8 cellular contexts compared by ENCODE assay signal in the genomic region with DNA sequence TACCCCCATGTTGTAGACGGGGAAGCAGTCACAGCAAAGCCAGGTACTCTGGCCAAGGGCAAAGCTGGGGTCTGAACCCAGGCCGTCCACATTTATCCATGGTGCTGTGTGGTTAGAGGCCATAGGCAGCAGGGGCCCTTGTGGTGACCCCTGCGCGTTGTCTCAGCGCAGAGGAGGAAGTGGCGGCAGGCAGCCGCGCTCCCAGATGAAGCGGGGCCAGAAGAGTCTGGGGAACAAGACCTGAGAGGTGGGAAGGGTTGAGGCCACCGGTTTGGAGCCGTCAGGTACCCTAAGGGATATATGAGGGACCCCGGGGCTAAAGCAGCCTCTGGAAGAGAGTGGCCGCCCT. TPM values are rescaled to one million over a fixed set of nuclear protein-coding genes. Genes with fewer than 3 reads are reported as not detected.
DNase-seq lines count a peak whose midpoint lies in the region; ATAC-seq, FAIRE-seq and TF ChIP-seq lines count a peak whose summit lies in the region.

No MANE protein-coding gene starts in this region.

- H3K27ac ChIP-seq in KMS-11 (no peak overlapping the region), gastroesophageal sphincter (peak overlapping the region in 2 of 4 donors; percentile 56 to 77), parathyroid adenoma (peak overlapping the region; percentile 37)

- no peak overlapping the region for H3K4me3 ChIP-seq in KMS-11 (IDR thresholded peaks at IDR 0.05; ENCODE audit: insufficient read depth, low read depth, low read length)
- H3K4me3 ChIP-seq in gastroesophageal sphincter = peak overlapping the region; percentile 69 to 86
- H3K4me3 ChIP-seq in parathyroid adenoma (ENCODE audit: low read depth, low read length) = peak overlapping the region; percentile 84

- TF ChIP-seq EP300 in gastroesophageal sphincter (IDR thresholded peaks at IDR 0.05) = no peak

- no peaks in the 10 kb centered on the region for H4K20me1 ChIP-seq in KMS-11 (ENCODE audit: insufficient read depth)

- CTCF ChIA-PET in activated CD8-positive, alpha-beta T cell treated with anti-CD3 and anti-CD28 coated beads, Interleukin-2, amount 10 ng/mL, durations not matched to agents 7 days and 5 days (lab: Charles Lee) = interaction anchor here (3.6 kb wide), 1 partner anchor 10 kb away, joined by 23 read pairs; no protein-coding TSS in a partner anchor

- H3K9me3 ChIP-seq in gastroesophageal sphincter = no peaks in the 10 kb centered on the region
- H3K9me3 ChIP-seq in parathyroid adenoma (ENCODE audit: control insufficient read depth, low read length) = no peaks in the 10 kb centered on the region

- H3K27ac Mint-ChIP-seq in activated CD8-positive, alpha-beta T cell treated with anti-CD3 and anti-CD28 coated beads, Interleukin-2, amount 10 ng/mL, durations not matched to agents 7 days and 5 days = peak overlapping the region; percentile 28

- H3K36me3 ChIP-seq in KMS-11 (ENCODE audit: insufficient read depth) = no peaks in the 10 kb centered on the region
- H3K36me3 ChIP-seq in gastroesophageal sphincter = peaks cover 0 to 13% of the 10 kb centered on the region in 2 donors
- H3K36me3 ChIP-seq in parathyroid adenoma (ENCODE audit: control insufficient read depth, insufficient read depth, low read length) = no peaks in the 10 kb centered on the region

- peak overlapping the region; percentile 96 for H2AFZ ChIP-seq in KMS-11 (ENCODE audit: low read depth)
- peak overlapping the region; percentile 98 for H2AFZ ChIP-seq in parathyroid adenoma

- DNase-seq in GM12891 (ENCODE audit: insufficient read length, low spot score) = peak; percentile 22
- DNase-seq in activated CD8-positive, alpha-beta T cell treated with anti-CD3 and anti-CD28 coated beads, Interleukin-2, amount 10 ng/mL, durations not matched to agents 7 days and 5 days = peak; percentile 36
- no peak for DNase-seq in NCI-H1694 (lab: John Stamatoyannopoulos, UW)
- DNase-seq in SW 1271 (lab: John Stamatoyannopoulos, UW) = no peak

- peak; percentile 37 for ATAC-seq in GM21717 (IDR thresholded peaks at IDR 0.05; ENCODE audit: unreplicated experiment)
- ATAC-seq in activated CD8-positive, alpha-beta T cell treated with anti-CD3 and anti-CD28 coated beads, Interleukin-2, amount 10 ng/mL, durations not matched to agents 7 days and 5 days = peak; percentile 65
- ATAC-seq in gastroesophageal sphincter = peak; percentile 41

- peak overlapping the region; percentile 27 for H3K4me2 ChIP-seq in KMS-11
- peak overlapping the region; percentile 67 for H3K4me2 ChIP-seq in parathyroid adenoma (ENCODE audit: low read length)

- POLR2A ChIA-PET in activated CD8-positive, alpha-beta T cell treated with anti-CD3 and anti-CD28 coated beads, Interleukin-2, amount 10 ng/mL, durations not matched to agents 7 days and 5 days (lab: Charles Lee) = no interaction called here

- no peaks in the 10 kb centered on the region for H3K9me3 Mint-ChIP-seq in activated CD8-positive, alpha-beta T cell treated with anti-CD3 and anti-CD28 coated beads, Interleukin-2, amount 10 ng/mL, durations not matched to agents 7 days and 5 days (ENCODE audit: insufficient read depth)

- TF ChIP-seq CTCF in KMS-11 (conservative IDR thresholded peaks at IDR 0.05; ENCODE audit: low read depth, low read length) (no peak), gastroesophageal sphincter (IDR thresholded peaks at IDR 0.05) (no peak), parathyroid adenoma (IDR thresholded peaks at IDR 0.05) (no peak)

- FAIRE-seq in GM12891 (lab: Jason Lieb, UNC) = peak; percentile 45

- no peaks in the 10 kb centered on the region for H3K79me2 ChIP-seq in KMS-11 (ENCODE audit: insufficient read depth, low read depth)
- H3K79me2 ChIP-seq in parathyroid adenoma = no peaks in the 10 kb centered on the region

- peaks cover 17% of the 10 kb centered on the region for H3K27me3 Mint-ChIP-seq in activated CD8-positive, alpha-beta T cell treated with anti-CD3 and anti-CD28 coated beads, Interleukin-2, amount 10 ng/mL, durations not matched to agents 7 days and 5 days (ENCODE audit: low read depth)

- H3K9ac ChIP-seq in KMS-11 = peak overlapping the region; percentile 41; the same call in 1 of the 2 replicates
- H3K9ac ChIP-seq in parathyroid adenoma = no peak overlapping the region

- 34 to 50% methylated on average over 1 to 9 of the region's 13 CpGs for WGBS in gastroesophageal sphincter (ENCODE audit: low coverage in 1 of 2), 2 donors

- no peak for TF ChIP-seq POLR2A in GM12891 (IDR thresholded peaks at IDR 0.05; ENCODE audit: low read depth, low read length)
- TF ChIP-seq POLR2A in gastroesophageal sphincter (IDR thresholded peaks at IDR 0.05) = no peak

- H3K4me1 Mint-ChIP-seq in activated CD8-positive, alpha-beta T cell treated with anti-CD3 and anti-CD28 coated beads, Interleukin-2, amount 10 ng/mL, durations not matched to agents 7 days and 5 days (ENCODE audit: low read depth) = peaks cover 21% of the 10 kb centered on the region

- H3K4me1 ChIP-seq in KMS-11 (ENCODE audit: low read depth, poor library complexity, severe bottlenecking) (no peaks in the 10 kb centered on the region), gastroesophageal sphincter (peaks cover 0 to 13% (median 3%) of the 10 kb centered on the region in 3 donors), parathyroid adenoma (no peaks in the 10 kb centered on the region)

- peak overlapping the region; percentile 77 for H3K4me3 Mint-ChIP-seq in activated CD8-positive, alpha-beta T cell treated with anti-CD3 and anti-CD28 coated beads, Interleukin-2, amount 10 ng/mL, durations not matched to agents 7 days and 5 days

- H3K27me3 ChIP-seq in KMS-11 (ENCODE audit: insufficient read depth, low read depth) (no peaks in the 10 kb centered on the region), gastroesophageal sphincter (no peaks in the 10 kb centered on the region), parathyroid adenoma (ENCODE audit: control insufficient read depth, insufficient read depth, low read length) (no peaks in the 10 kb centered on the region)

- no peaks in the 10 kb centered on the region for H3K36me3 Mint-ChIP-seq in activated CD8-positive, alpha-beta T cell treated with anti-CD3 and anti-CD28 coated beads, Interleukin-2, amount 10 ng/mL, durations not matched to agents 7 days and 5 days (ENCODE audit: low read depth)

TF ChIP-seq in GM12891, 5 proteins besides CTCF, POLR2A, EP300 and RAD21:
- TF ChIP-seq POU2F2 (IDR thresholded peaks at IDR 0.05; ENCODE audit: low read depth, low read length) (no peak), PAX5 (IDR thresholded peaks at IDR 0.05; ENCODE audit: insufficient read depth, low read length, severe bottlenecking) (no peak), SPI1 (IDR thresholded peaks at IDR 0.05; ENCODE audit: low read depth, low read length) (peak; percentile 67), POLR2AphosphoS5 (IDR thresholded peaks at IDR 0.05; ENCODE audit: low read depth, low read length) (no peak), TAF1 (IDR thresholded peaks at IDR 0.05; ENCODE audit: low read depth, low read length) (no peak)

RNA-seq across cellular contexts. Expression of gene ZNF396, which starts 0.8 kb away (rescaled TPM):
- 0.60 TPM for polyA plus RNA-seq in GM12891 (2012; ENCODE audit: low read depth, missing spikeins)
- total RNA-seq in activated CD8-positive, alpha-beta T cell treated with anti-CD3 and anti-CD28 coated beads, Interleukin-2, amount 10 ng/mL, durations not matched to agents 7 days and 5 days = under 1 TPM; 0.32 to 0.60 TPM
- total RNA-seq in gastroesophageal sphincter = 1 to 10 TPM; 2.2 to 4.1 (median 3.1) TPM

RNA-seq across cellular contexts. Expression of gene ZNF24, which starts 32.1 kb away (rescaled TPM):
- polyA plus RNA-seq in GM12891 (2012; ENCODE audit: low read depth, missing spikeins) = 14.6 TPM
- total RNA-seq in activated CD8-positive, alpha-beta T cell treated with anti-CD3 and anti-CD28 coated beads, Interleukin-2, amount 10 ng/mL, durations not matched to agents 7 days and 5 days = 10 to 100 TPM; 48.8 to 53.2 TPM
- total RNA-seq in gastroesophageal sphincter = 10 to 100 TPM; 39.5 to 67.1 (median 43.4) TPM

Comparison
In these comparisons a context has a peak if more than half of its experiments do, and no peak if none do; other contexts are left out.
1. DNase-seq: peak in GM12891 (single experiment) and activated CD8-positive, alpha-beta T cell treated with anti-CD3 and anti-CD28 coated beads, Interleukin-2, amount 10 ng/mL, durations not matched to agents 7 days and 5 days (single experiment); none in NCI-H1694 (single experiment) and SW 1271 (0 of 2).
2. Peak in every context shown above with its lines, with median percentiles within 50 percentile points of each other: ATAC-seq.